20 cellular contexts compared by ENCODE assay signal in the genomic region with DNA sequence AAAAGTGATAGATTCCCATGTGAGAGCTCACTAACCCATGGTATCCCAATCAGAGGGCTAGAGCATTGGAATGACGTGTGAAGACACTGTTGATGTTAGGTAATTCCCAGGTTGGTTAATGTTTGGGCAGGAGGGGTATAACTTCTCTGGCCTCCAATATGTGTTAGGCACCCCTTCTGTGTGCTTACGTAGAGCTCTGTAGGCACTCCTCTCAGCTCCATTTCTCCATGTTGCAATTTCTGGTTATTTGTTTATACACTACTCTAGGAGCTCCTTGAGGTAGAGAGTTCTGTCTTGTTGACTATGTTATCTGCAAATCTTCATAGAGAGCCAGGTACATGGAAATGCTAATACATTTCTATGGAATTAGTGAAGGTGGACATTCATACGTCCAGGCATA.
A peak's percentile ranks its signal among the peaks of the same experiment; 100 is the strongest.
DNase-seq lines count a peak whose midpoint lies in the region; TF ChIP-seq lines count a peak whose summit lies in the region.
"Had no signal": no experiment of that assay in that cellular context is flagged by ENCODE, and none has a peak within 500 bp of the region (broad histone marks: within the 10 kb centered on the region; RNA-seq: fewer than 3 reads in every experiment).

No MANE protein-coding gene starts in this region.

- CTCF ChIA-PET in OCI-LY7 (lab: Charles Lee; ENCODE audit: unreplicated experiment) = interaction anchor here (0.6 to 1.2 kb wide), 3 partner anchors 10 to 37 kb away, joined by 3 to 5 read pairs (median 4); no protein-coding TSS in a partner anchor
- CTCF ChIA-PET in HEK293T (lab: Yijun Ruan, JAX) = no interaction called here

- in situ Hi-C loops in GM18951 (cut with MboI; ENCODE audit: low sequenced_read_pairs, unreplicated experiment) = loop anchor here (25.0 kb wide), 2 partner anchors 292 to 1017 kb away; no protein-coding TSS in a partner anchor

- BruUV-seq in OCI-LY7 (replicated peaks; lab: Mats Ljungman, UMichigan) = no TSS peak

- H3K4me3 ChIP-seq in OCI-LY7 (ENCODE audit: low read depth, low read length, poor library complexity, severe bottlenecking) (peak overlapping the region; percentile 8), mucosa of rectum (ENCODE audit: low read length in 2 of 2) (no peak overlapping the region), suprapubic skin (no peak overlapping the region)
- H3K4me3 ChIP-seq: SK-N-MC had no signal

- TF ChIP-seq EP300 in suprapubic skin (IDR thresholded peaks at IDR 0.05) = no peak

- no peaks in the 10 kb centered on the region for H3K9me2 ChIP-seq in OCI-LY7 (ENCODE audit: insufficient read depth, low read length)

- peaks cover 10% of the 10 kb centered on the region; the same call in 1 of the 2 replicates for H3K36me3 ChIP-seq in OCI-LY7 (ENCODE audit: insufficient read depth, low read length)
- no peaks in the 10 kb centered on the region for H3K36me3 ChIP-seq in mucosa of rectum (ENCODE audit: control insufficient read depth in 2 of 2, insufficient read depth in 2 of 2, low read length in 2 of 2)
- H3K36me3 ChIP-seq in suprapubic skin = no peaks in the 10 kb centered on the region

- peaks cover 99% of the 10 kb centered on the region for H3K4me1 ChIP-seq in OCI-LY7 (ENCODE audit: insufficient read depth, low read length, poor library complexity, severe bottlenecking)
- peaks cover 0 to 3% of the 10 kb centered on the region in 2 donors for H3K4me1 ChIP-seq in mucosa of rectum (ENCODE audit: control insufficient read depth in 2 of 2, insufficient read depth in 2 of 2, low read length in 2 of 2)
- H3K4me1 ChIP-seq in suprapubic skin = no peaks in the 10 kb centered on the region

- intact Hi-C loops in OCI-LY7 (cut with micrococcal nuclease; ENCODE audit: unreplicated experiment) = loop anchor here (1.0 kb wide), 1 partner anchor 13 kb away; no protein-coding TSS in a partner anchor
- intact Hi-C loops in posterior vena cava (cut with DNase I) = no loop called here

- H3K9me3 ChIP-seq in OCI-LY7 (ENCODE audit: low read length) = no peaks in the 10 kb centered on the region
- no peaks in the 10 kb centered on the region for H3K9me3 ChIP-seq in mucosa of rectum (ENCODE audit: control insufficient read depth in 2 of 2, low read length in 2 of 2)
- no peaks in the 10 kb centered on the region for H3K9me3 ChIP-seq in suprapubic skin

- WGBS in suprapubic skin = 88% methylated on average over 3 of the region's 3 CpGs

- POLR2A ChIA-PET in OCI-LY7 (lab: Charles Lee) = interaction anchor here (0.5 to 27.8 kb wide), 10 partner anchors 4 to 308 kb away, joined by 3 to 2147 read pairs (median 10); no protein-coding TSS in a partner anchor
- POLR2A ChIA-PET in HEK293T (lab: Yijun Ruan, JAX) = no interaction called here

- H4K20me1 ChIP-seq in OCI-LY7 (ENCODE audit: insufficient read depth, low read length) = no peaks in the 10 kb centered on the region

- no peaks in the 10 kb centered on the region for H3K27me3 ChIP-seq in mucosa of rectum (ENCODE audit: control insufficient read depth in 2 of 2, insufficient read depth in 2 of 2, low read length in 2 of 2)
- peaks cover 7% of the 10 kb centered on the region for H3K27me3 ChIP-seq in suprapubic skin

- TF ChIP-seq POLR2A in GM18951 (IDR thresholded peaks at IDR 0.05; ENCODE audit: extremely low read depth, insufficient read depth, insufficient read length) (peak; percentile 27), suprapubic skin (IDR thresholded peaks at IDR 0.05) (no peak)

- H3K79me2 ChIP-seq in OCI-LY7 (ENCODE audit: insufficient read depth, low read depth, low read length) = peaks cover 86% of the 10 kb centered on the region; the same call in 1 of the 2 replicates

- H3K4me2 ChIP-seq in OCI-LY7 (ENCODE audit: low read length) = peak overlapping the region; percentile 74

- no peak for DNase-seq in OCI-LY7 (ENCODE audit: low spot score)
- DNase-seq in HEK293T (ENCODE audit: extremely low spot score) = no peak
- DNase-seq in posterior vena cava (ENCODE audit: low spot score) = no peak
- no peak for DNase-seq in suprapubic skin (ENCODE audit: low spot score in 2 of 2)
- no peak for DNase-seq in AG08395 (ENCODE audit: low spot score)
- DNase-seq: C1 segment of cervical spinal cord; Calu3; CD8-positive, alpha-beta T cell; DMS153; IMR-90; Kasumi-1; NCI-H1694; NCI-H2081; NCI-H2171 treated with DMSO at 0.1 percent for 48 hours; NCI-H526; PC-3; SHP77 treated with DMSO at 0.1 percent for 48 hours had no signal

- H2AFZ ChIP-seq in OCI-LY7 (ENCODE audit: low read length) = no peak overlapping the region

- peak overlapping the region; percentile 100 for H3K27ac ChIP-seq in OCI-LY7 (ENCODE audit: low read depth, low read length, poor library complexity, severe bottlenecking)
- peak overlapping the region; percentile 3 to 71 for H3K27ac ChIP-seq in mucosa of rectum (ENCODE audit: low read depth in 2 of 2, low read length in 2 of 2)
- no peak overlapping the region for H3K27ac ChIP-seq in suprapubic skin
- H3K27ac ChIP-seq: SK-N-MC had no signal

- no peak for TF ChIP-seq CTCF in OCI-LY7 (conservative IDR thresholded peaks at IDR 0.05; ENCODE audit: low read length)
- no peak for TF ChIP-seq CTCF in suprapubic skin (IDR thresholded peaks at IDR 0.05)

- H3K9ac ChIP-seq in mucosa of rectum (ENCODE audit: low read depth in 1 of 2, low read length in 2 of 2) = no peak overlapping the region

TF ChIP-seq in HEK293T, 16 proteins besides CTCF, POLR2A, EP300 and RAD21:
- TF ChIP-seq NFRKB (IDR thresholded peaks at IDR 0.05) (no peak), FOXA1 (IDR thresholded peaks at IDR 0.05) (no peak)
